In genomic region chr12:46693518-46693917, GRCh38 we compare ENCODE assay signal across 19 cellular contexts.
DNase-seq lines count a peak whose midpoint lies in the region; ATAC-seq and TF ChIP-seq lines count a peak whose summit lies in the region.
"Had no signal": no experiment of that assay in that cellular context is flagged by ENCODE, and none has a peak within 500 bp of the region (broad histone marks: within the 10 kb centered on the region; RNA-seq: fewer than 3 reads in every experiment).

No MANE protein-coding gene starts in this region.

- H3K27me3 Mint-ChIP-seq in osteocyte (ENCODE audit: unreplicated experiment): no peaks in the 10 kb centered on the region
- no peaks in the 10 kb centered on the region for H3K27me3 Mint-ChIP-seq in CD4-positive, alpha-beta T cell
- H3K27me3 Mint-ChIP-seq: B cell had no signal

- no peak overlapping the region for H3K4me3 ChIP-seq in gastrocnemius medialis
- H3K4me3 ChIP-seq in skeletal muscle satellite cell (ENCODE audit: low read length): no peak overlapping the region
- H3K4me3 ChIP-seq in BE2C (ENCODE audit: low read depth, low read length): no peak overlapping the region
- H3K4me3 ChIP-seq: BLaER1 had no signal

- H3K9me3 ChIP-seq in gastrocnemius medialis (no peaks in the 10 kb centered on the region), skeletal muscle satellite cell (replicated peaks; ENCODE audit: low read length) (peaks cover 3% of the 10 kb centered on the region), BE2C (no peaks in the 10 kb centered on the region)
- peaks cover 6% of the 10 kb centered on the region for H3K9me3 ChIP-seq in CD4-positive, alpha-beta T cell (ENCODE audit: control insufficient read depth, low read length)
- H3K9me3 ChIP-seq: BLaER1, Caco-2 had no signal

- no peak for TF ChIP-seq CTCF in osteocyte (IDR thresholded peaks at IDR 0.05)
- TF ChIP-seq CTCF in gastrocnemius medialis (IDR thresholded peaks at IDR 0.05 in 4 of 5, conservative IDR thresholded peaks at IDR 0.05 in 1 of 5): no peak
- TF ChIP-seq CTCF in BE2C (IDR thresholded peaks at IDR 0.05; ENCODE audit: low read depth, low read length): no peak
- TF ChIP-seq CTCF in CD4-positive, alpha-beta T cell (IDR thresholded peaks at IDR 0.05): no peak

- no peak overlapping the region for H3K4me2 ChIP-seq in skeletal muscle satellite cell (ENCODE audit: low read length)
- H3K4me2 ChIP-seq: BLaER1 had no signal

- H3K27me3 ChIP-seq in gastrocnemius medialis: no peaks in the 10 kb centered on the region
- H3K27me3 ChIP-seq in skeletal muscle satellite cell (ENCODE audit: control insufficient read depth, insufficient read depth, low read length): no peaks in the 10 kb centered on the region
- H3K27me3 ChIP-seq in BE2C: no peaks in the 10 kb centered on the region
- H3K27me3 ChIP-seq in CD4-positive, alpha-beta T cell (ENCODE audit: control insufficient read depth, insufficient read depth, low read length): no peaks in the 10 kb centered on the region
- H3K27me3 ChIP-seq: BLaER1 had no signal

- H3K4me3 Mint-ChIP-seq in osteocyte (ENCODE audit: unreplicated experiment): no peak overlapping the region
- H3K4me3 Mint-ChIP-seq in CD4-positive, alpha-beta T cell: no peak overlapping the region
- H3K4me3 Mint-ChIP-seq: B cell; CD14-positive monocyte; CD4-positive, CD25-positive, alpha-beta regulatory T cell; CD8-positive, alpha-beta T cell had no signal

- peak overlapping the region; percentile 30 to 67 (median 60) for H3K27ac ChIP-seq in gastrocnemius medialis
- H3K27ac ChIP-seq in CD4-positive, alpha-beta T cell (ENCODE audit: low read depth, low read length): no peak overlapping the region
- H3K27ac ChIP-seq: BLaER1 had no signal

- peak overlapping the region; percentile 43 for H3K27ac Mint-ChIP-seq in osteocyte (ENCODE audit: unreplicated experiment)
- no peak overlapping the region for H3K27ac Mint-ChIP-seq in CD4-positive, alpha-beta T cell
- H3K27ac Mint-ChIP-seq: B cell; CD4-positive, CD25-positive, alpha-beta regulatory T cell; CD8-positive, alpha-beta T cell had no signal

- TF ChIP-seq POLR2A in gastrocnemius medialis (IDR thresholded peaks at IDR 0.05): no peak

- peaks cover 18% of the 10 kb centered on the region for H3K4me1 Mint-ChIP-seq in osteocyte (ENCODE audit: unreplicated experiment)
- no peaks in the 10 kb centered on the region for H3K4me1 Mint-ChIP-seq in CD4-positive, alpha-beta T cell (ENCODE audit: low read depth)
- H3K4me1 Mint-ChIP-seq: B cell; CD14-positive monocyte; CD4-positive, CD25-positive, alpha-beta regulatory T cell had no signal

- CTCF ChIA-PET in CD4-positive, alpha-beta T cell (lab: Charles Lee): no interaction called here

- H3K36me3 ChIP-seq in gastrocnemius medialis (no peaks in the 10 kb centered on the region), skeletal muscle satellite cell (ENCODE audit: insufficient read depth, low read length) (no peaks in the 10 kb centered on the region), BE2C (no peaks in the 10 kb centered on the region)
- H3K36me3 ChIP-seq: BLaER1 had no signal

- peaks cover 17 to 19% of the 10 kb centered on the region in 2 donors for H3K4me1 ChIP-seq in gastrocnemius medialis
- H3K4me1 ChIP-seq in skeletal muscle satellite cell (ENCODE audit: control insufficient read depth, insufficient read depth, low read length): peaks cover 11% of the 10 kb centered on the region
- no peaks in the 10 kb centered on the region for H3K4me1 ChIP-seq in BE2C
- H3K4me1 ChIP-seq: BLaER1, Caco-2 had no signal

- in situ Hi-C loops in gastrocnemius medialis (cut with MboI; ENCODE audit: low sequenced_read_pairs in 4 of 4): loop anchor here in 1 of 4 donors (25.0 kb wide), 1 partner anchor 706 kb away; the partner anchor contains the start of gene SCAF11

- POLR2A ChIA-PET in CD4-positive, alpha-beta T cell (lab: Charles Lee): no interaction called here

- peaks cover 11% of the 10 kb centered on the region for H3K36me3 Mint-ChIP-seq in osteocyte (ENCODE audit: unreplicated experiment)
- no peaks in the 10 kb centered on the region for H3K36me3 Mint-ChIP-seq in CD4-positive, alpha-beta T cell (ENCODE audit: low read depth)
- H3K36me3 Mint-ChIP-seq: CD4-positive, CD25-positive, alpha-beta regulatory T cell; CD8-positive, alpha-beta T cell had no signal

- peak overlapping the region; percentile 4 for H3K9ac ChIP-seq in skeletal muscle satellite cell (ENCODE audit: low read depth, low read length)
- H3K9ac ChIP-seq: BLaER1 had no signal

- peak; percentile 74 to 82 for ATAC-seq in gastrocnemius medialis
- no peak for ATAC-seq in GM18907 (IDR thresholded peaks at IDR 0.05; ENCODE audit: unreplicated experiment)
- no peak for ATAC-seq in CD4-positive, alpha-beta T cell (ENCODE audit: poor library complexity)
- ATAC-seq: CD8-positive, alpha-beta T cell had no signal

- H3K9me3 Mint-ChIP-seq in osteocyte (ENCODE audit: unreplicated experiment): peaks cover 23% of the 10 kb centered on the region
- peaks cover 4% of the 10 kb centered on the region for H3K9me3 Mint-ChIP-seq in CD4-positive, alpha-beta T cell

- DNase-seq in osteocyte (ENCODE audit: extremely low spot score, unreplicated experiment) (no peak), gastrocnemius medialis (no peak), BE2C (no peak)
- DNase-seq in CD4-positive, alpha-beta T cell: no peak
- DNase-seq: 8988T; ACHN; AML-193; C1 segment of cervical spinal cord; Caco-2; Calu3; CD4-positive, CD25-positive, alpha-beta regulatory T cell; CD8-positive, alpha-beta T cell; DMS79 treated with DMSO at 0.1 percent for 48 hours; GF-D8 had no signal

- intact Hi-C loops in gastrocnemius medialis (cut with DNase I; ENCODE audit: low total_unique reads): no loop called here
- intact Hi-C loops in CD4-positive, alpha-beta T cell (cut with DNase I, micrococcal nuclease): no loop called here

Comparison
In these comparisons a context has a peak if more than half of its experiments do, and no peak if none do; other contexts are left out.
1. ATAC-seq: peak in gastrocnemius medialis (2 of 2); none in GM18907 (single experiment) and CD4-positive, alpha-beta T cell (single experiment).